19 cellular contexts compared by ENCODE assay signal in genomic region chr20:50267866-50268219, GRCh38.
DNase-seq lines count a peak whose midpoint lies in the region; ATAC-seq, FAIRE-seq and TF ChIP-seq lines count a peak whose summit lies in the region.
"Had no signal": no experiment of that assay in that cellular context is flagged by ENCODE, and none has a peak within 500 bp of the region (broad histone marks: within the 10 kb centered on the region; RNA-seq: fewer than 3 reads in every experiment).

No MANE protein-coding gene starts in this region.

- peak overlapping the region; percentile 60; the same call in 1 of the 2 replicates for H3K18ac ChIP-seq in H1 (ENCODE audit: extremely low read depth, low read length)

- no peak for FAIRE-seq in H1 (lab: Jason Lieb, UNC)
- peak; percentile 9 for FAIRE-seq in urothelium cell line (lab: Jason Lieb, UNC)
- FAIRE-seq: keratinocyte had no signal

- DNase-seq in DMS153 (lab: John Stamatoyannopoulos, UW) = peak; percentile 48
- no peak for DNase-seq in DMS153 treated with DMSO at 0.1 percent for 48 hours (lab: John Stamatoyannopoulos, UW; ENCODE audit: unreplicated experiment)
- DNase-seq in H1 (ENCODE audit: low read depth in 1 of 2, low spot score in 2 of 2) = no peak
- no peak for DNase-seq in urothelium cell line (ENCODE audit: low spot score)
- DNase-seq in CD8-positive, alpha-beta T cell = no peak
- DNase-seq in posterior cingulate gyrus = no peak
- DNase-seq: BE2C; cerebellar nuclear complex; DMS 273 treated with DMSO at 0.1 percent for 48 hours; NCI-H2029; NCI-H446; stimulated activated CD4-positive, alpha-beta T cell treated with anti-CD3 and anti-CD28 coated beads, Interleukin-2, amount 100 ng/mL, for 24 hours; stimulated activated naive CD8-positive, alpha-beta T cell treated with anti-CD3 and anti-CD28 coated beads, Interleukin-15, amount 100 ng/mL, for 72 hours had no signal

- H3K36me3 ChIP-seq in H1 (ENCODE audit: control insufficient read depth in 2 of 4, insufficient read depth in 4 of 4, low read length in 3 of 4) (no peaks in the 10 kb centered on the region), neutrophil (no peaks in the 10 kb centered on the region)
- H3K36me3 ChIP-seq in CD8-positive, alpha-beta T cell (ENCODE audit: insufficient read depth, low read length) = no peaks in the 10 kb centered on the region
- H3K36me3 ChIP-seq: BE2C had no signal

- H2BK5ac ChIP-seq in H1 (ENCODE audit: low read depth, low read length) = no peak overlapping the region

- no peaks in the 10 kb centered on the region for H3K4me1 Mint-ChIP-seq in CD8-positive, alpha-beta T cell (ENCODE audit: low read depth)

- TF ChIP-seq POLR2A in H1 (IDR thresholded peaks at IDR 0.05; ENCODE audit: control extremely low read depth in 1 of 2, low read depth in 2 of 2, low read length in 2 of 2) = no peak

- 61% methylated on average over 5 of the region's 5 CpGs; no CpG with 5 or more reads in 1 of the 2 experiments for WGBS in H1 (ENCODE audit: extremely low coverage in 1 of 2, insufficient coverage in 1 of 2, insufficient read length in 1 of 2, insufficient replicate concordance in 2 of 2, low coverage in 1 of 2, low lambda C conversion rate in 2 of 2, missing lambda C conversion rate in 1 of 2), 2 experiments

- H4K20me1 ChIP-seq in H1 (replicated peaks in 1 of 2; ENCODE audit: control insufficient read depth in 1 of 2, insufficient read depth in 2 of 2, low read length in 2 of 2) = no peaks in the 10 kb centered on the region

- no peak for ATAC-seq in GM21423 (IDR thresholded peaks at IDR 0.05; ENCODE audit: unreplicated experiment)
- no peak for ATAC-seq in CD8-positive, alpha-beta T cell
- ATAC-seq: stimulated activated naive CD8-positive, alpha-beta T cell treated with anti-CD3 and anti-CD28 coated beads, Interleukin-15, amount 100 ng/mL, for 72 hours had no signal

- H3K27me3 ChIP-seq in H1 (replicated peaks in 1 of 4; ENCODE audit: control insufficient read depth in 3 of 4, extremely low read depth in 1 of 4, insufficient read depth in 3 of 4, low read length in 3 of 4) (no peaks in the 10 kb centered on the region), neutrophil (no peaks in the 10 kb centered on the region)
- H3K27me3 ChIP-seq in CD8-positive, alpha-beta T cell (ENCODE audit: insufficient read depth, low read length) = no peaks in the 10 kb centered on the region
- H3K27me3 ChIP-seq: BE2C, hepatocyte had no signal

- H3K9ac ChIP-seq in H1 (replicated peaks in 1 of 4; ENCODE audit: extremely low read depth in 1 of 4, low read depth in 3 of 4, low read length in 3 of 4) = no peak overlapping the region

- H3K36me3 Mint-ChIP-seq in CD8-positive, alpha-beta T cell = no peaks in the 10 kb centered on the region

- no peak overlapping the region for H3K4ac ChIP-seq in H1 (replicated peaks; ENCODE audit: insufficient read length, low read depth, low read length)

- no peak for TF ChIP-seq EP300 in H1 (IDR thresholded peaks at IDR 0.05; ENCODE audit: borderline replicate concordance in 1 of 2, low read depth in 2 of 2, low read length in 2 of 2)

- H2AK5ac ChIP-seq in H1 (ENCODE audit: low read depth, low read length) = no peak overlapping the region

- no peaks in the 10 kb centered on the region for H3K79me2 ChIP-seq in H1 (ENCODE audit: control insufficient read depth in 1 of 2, insufficient read depth in 2 of 2, low read length in 2 of 2)
- H3K79me2 ChIP-seq: hepatocyte had no signal

- no peak for TF ChIP-seq CTCF in H1 (IDR thresholded peaks at IDR 0.05; ENCODE audit: control extremely low read depth in 1 of 3, insufficient read depth in 1 of 3, low read depth in 1 of 3, low read length in 3 of 3)
- no peak for TF ChIP-seq CTCF in neutrophil (IDR thresholded peaks at IDR 0.05)
- TF ChIP-seq CTCF in CD8-positive, alpha-beta T cell (IDR thresholded peaks at IDR 0.05) = no peak

- POLR2A ChIA-PET in H1 (lab: Charles Lee; ENCODE audit: partially characterized antibody) = interaction anchor here (1.2 to 1.9 kb wide), 2 partner anchors 73 to 77 kb away, joined by 4 to 6 read pairs; partner anchors contain the start of gene CEBPB
- POLR2A ChIA-PET in CD8-positive, alpha-beta T cell (lab: Charles Lee) = interaction anchor here (0.6 kb wide), 1 partner anchor 8 kb away, joined by 3 read pairs; no protein-coding TSS in a partner anchor

- TF ChIP-seq RAD21 in H1 (IDR thresholded peaks at IDR 0.05 in 1 of 2, conservative IDR thresholded peaks at IDR 0.05 in 1 of 2; ENCODE audit: low read depth in 2 of 2, low read length in 2 of 2) = no peak

- H3K27ac Mint-ChIP-seq in CD8-positive, alpha-beta T cell = no peak overlapping the region
- H3K27ac Mint-ChIP-seq: IgD-negative memory B cell had no signal

- peaks cover 14% of the 10 kb centered on the region for H3K27me3 Mint-ChIP-seq in CD8-positive, alpha-beta T cell (ENCODE audit: low read depth)

- H3K9me3 ChIP-seq in H1 (ENCODE audit: insufficient read depth in 2 of 2, low read depth in 1 of 2, low read length in 1 of 2) (no peaks in the 10 kb centered on the region), neutrophil (no peaks in the 10 kb centered on the region)
- no peaks in the 10 kb centered on the region for H3K9me3 ChIP-seq in CD8-positive, alpha-beta T cell (ENCODE audit: low read length)
- H3K9me3 ChIP-seq: BE2C had no signal

- no peak overlapping the region for H2BK120ac ChIP-seq in H1 (replicated peaks; ENCODE audit: low read depth, low read length)

- H3K27ac ChIP-seq in H1 (ENCODE audit: low read depth, low read length) = no peak overlapping the region
- H3K27ac ChIP-seq in neutrophil = peak overlapping the region; percentile 100
- H3K27ac ChIP-seq in CD8-positive, alpha-beta T cell (ENCODE audit: low read depth, low read length) = no peak overlapping the region
- H3K27ac ChIP-seq: 22Rv1 had no signal

- H2BK12ac ChIP-seq in H1 (ENCODE audit: low read depth, low read length) = no peak overlapping the region

- H2BK15ac ChIP-seq in H1 (ENCODE audit: low read length) = peak overlapping the region; percentile 99; the same call in 1 of the 2 replicates

- intact Hi-C loops in CD8-positive, alpha-beta T cell (cut with DNase I, micrococcal nuclease) = no loop called here
- intact Hi-C loops in posterior cingulate gyrus (cut with DNase I) = no loop called here

- CTCF ChIA-PET in H1 (lab: Charles Lee; ENCODE audit: partially characterized antibody) = interaction anchor here (1.0 to 5.0 kb wide), 2 partner anchors 9 to 14 kb away, joined by 4 to 45 read pairs; no protein-coding TSS in a partner anchor
- CTCF ChIA-PET in CD8-positive, alpha-beta T cell (lab: Charles Lee) = interaction anchor here (0.9 kb wide), 1 partner anchor 82 kb away, joined by 3 read pairs; no protein-coding TSS in a partner anchor

- no peaks in the 10 kb centered on the region for H3K79me1 ChIP-seq in H1 (ENCODE audit: low read depth, low read length)

- no peaks in the 10 kb centered on the region for H3K23me2 ChIP-seq in H1 (ENCODE audit: low read depth, low read length)

- H3K4me1 ChIP-seq in H1 (replicated peaks in 1 of 4; ENCODE audit: control insufficient read depth in 3 of 4, insufficient read depth in 4 of 4, low read length in 3 of 4) = peaks cover 4 to 9% (median 8%) of the 10 kb centered on the region in 4 experiments; a peak in 6 of 7 replicates
- H3K4me1 ChIP-seq in neutrophil (ENCODE audit: control insufficient read depth in 1 of 2, insufficient read depth in 1 of 2, low read depth in 1 of 2, low read length in 1 of 2) = peaks cover 70 to 78% of the 10 kb centered on the region in 2 experiments
- no peaks in the 10 kb centered on the region for H3K4me1 ChIP-seq in CD8-positive, alpha-beta T cell (ENCODE audit: insufficient read depth, low read length)

- H3K4me3 Mint-ChIP-seq in CD8-positive, alpha-beta T cell = no peak overlapping the region
- H3K4me3 Mint-ChIP-seq: IgD-negative memory B cell; stimulated activated naive CD8-positive, alpha-beta T cell treated with anti-CD3 and anti-CD28 coated beads, Interleukin-15, amount 100 ng/mL, for 72 hours had no signal

- 0 out of 2 replicates have a peak overlapping the region, but pooled peaks have one; percentile 78 for H2AFZ ChIP-seq in H1 (ENCODE audit: low read length)
- H2AFZ ChIP-seq: hepatocyte had no signal

- H2BK20ac ChIP-seq in H1 (ENCODE audit: low read length) = peak overlapping the region; percentile 32; the same call in 1 of the 2 replicates

- H4K91ac ChIP-seq in H1 (replicated peaks; ENCODE audit: insufficient read length, low read length) = no peak overlapping the region

- H3K4me3 ChIP-seq in H1 (ENCODE audit: extremely low read depth in 1 of 4, insufficient read depth in 2 of 4, low read depth in 3 of 4, low read length in 4 of 4) (peak overlapping the region in 1 of 4 experiments; percentile 4; a peak in 1 of 8 replicates), neutrophil (ENCODE audit: low read depth in 1 of 2, low read length in 1 of 2) (no peak overlapping the region)
- H3K4me3 ChIP-seq in CD8-positive, alpha-beta T cell (ENCODE audit: low read depth, low read length) = no peak overlapping the region
- H3K4me3 ChIP-seq: hepatocyte had no signal

- no peaks in the 10 kb centered on the region for H3K9me3 Mint-ChIP-seq in CD8-positive, alpha-beta T cell
- H3K9me3 Mint-ChIP-seq: IgD-negative memory B cell; stimulated activated naive CD8-positive, alpha-beta T cell treated with anti-CD3 and anti-CD28 coated beads, Interleukin-15, amount 100 ng/mL, for 72 hours had no signal

- H4K5ac ChIP-seq in H1 (ENCODE audit: insufficient read length, low read depth, low read length) = no peak overlapping the region

- H4K8ac ChIP-seq in H1 (ENCODE audit: extremely low read depth, insufficient read depth, low read length) = peak overlapping the region; percentile 82; the same call in 1 of the 2 replicates

- H3K14ac ChIP-seq in H1 (ENCODE audit: insufficient read length) = no peak overlapping the region

- H3K56ac ChIP-seq in H1 (replicated peaks; ENCODE audit: insufficient read length, low read depth, low read length) = no peak overlapping the region

- no peak overlapping the region for H3K23ac ChIP-seq in H1 (ENCODE audit: insufficient read length)

- 0 out of 4 replicates have a peak overlapping the region, but pooled peaks of 1 of the 2 experiments have one; percentile 17 for H3K4me2 ChIP-seq in H1 (ENCODE audit: insufficient read depth in 1 of 2, low read depth in 2 of 2, low read length in 2 of 2)
- H3K4me2 ChIP-seq: hepatocyte had no signal

TF ChIP-seq in H1, 55 proteins besides CTCF, POLR2A, EP300 and RAD21 (continues in another document):
- no peak for TF ChIP-seq CBX8 (IDR thresholded peaks at IDR 0.05; ENCODE audit: borderline replicate concordance, low read depth, low read length)
- no peak for TF ChIP-seq ATF2 (IDR thresholded peaks at IDR 0.05; ENCODE audit: low read length)
